In the genomic region with DNA sequence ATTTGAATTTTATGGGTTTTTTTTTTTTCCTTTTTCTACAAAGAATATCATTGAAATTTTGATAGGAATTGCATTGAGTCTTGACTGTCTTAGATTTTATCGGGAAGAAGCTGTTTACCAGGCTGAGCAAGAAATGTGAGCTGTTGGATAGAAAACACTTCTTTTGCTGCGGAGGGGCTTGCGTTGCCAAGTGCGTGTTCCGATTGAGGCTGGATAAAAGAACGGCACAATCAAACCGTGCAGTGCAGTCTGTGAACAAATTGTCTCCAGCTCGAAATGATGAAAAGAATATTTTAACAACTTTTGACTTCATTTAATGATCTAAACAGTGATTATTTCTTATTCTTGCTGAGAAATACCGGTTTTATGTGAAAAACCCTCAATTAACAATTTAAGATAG, we compare ENCODE assay signal across 20 cellular contexts.
DNase-seq lines count a peak whose midpoint lies in the region; ATAC-seq and TF ChIP-seq lines count a peak whose summit lies in the region.
"Had no signal": no experiment of that assay in that cellular context is flagged by ENCODE, and none has a peak within 500 bp of the region (broad histone marks: within the 10 kb centered on the region; RNA-seq: fewer than 3 reads in every experiment).

No MANE protein-coding gene starts in this region.

- in situ Hi-C loops in G401 (cut with HindIII; ENCODE audit: low sequenced_read_pairs): no loop called here

- H3K4me1 Mint-ChIP-seq in WTC11: peaks cover 30% of the 10 kb centered on the region
- H3K4me1 Mint-ChIP-seq: B cell had no signal

- H3K4me3 Mint-ChIP-seq in WTC11: no peak overlapping the region
- H3K4me3 Mint-ChIP-seq: B cell; CD4-positive, alpha-beta T cell; CD8-positive, alpha-beta T cell had no signal

- H3K9me3 ChIP-seq in left ventricle myocardium inferior (replicated peaks) (no peaks in the 10 kb centered on the region), thyroid gland (no peaks in the 10 kb centered on the region)
- H3K9me3 ChIP-seq: BLaER1 treated with 17β-estradiol and CSF1 and Interleukin-3, amounts not matched to agents 10 nM and 100 nM had no signal

- no peaks in the 10 kb centered on the region for H3K36me3 ChIP-seq in left ventricle myocardium inferior
- no peaks in the 10 kb centered on the region for H3K36me3 ChIP-seq in thyroid gland
- H3K36me3 ChIP-seq: BLaER1 treated with 17β-estradiol and CSF1 and Interleukin-3, amounts not matched to agents 10 nM and 100 nM had no signal

- H3K27ac ChIP-seq in left ventricle myocardium inferior (replicated peaks) (peak overlapping the region; percentile 46), thyroid gland (no peak overlapping the region)
- H3K27ac ChIP-seq: BLaER1 treated with 17β-estradiol and CSF1 and Interleukin-3, amounts not matched to agents 10 nM and 100 nM; C4-2B had no signal

- H3K36me3 Mint-ChIP-seq in WTC11: no peaks in the 10 kb centered on the region
- H3K36me3 Mint-ChIP-seq: CD8-positive, alpha-beta T cell had no signal

- no peaks in the 10 kb centered on the region for H3K27me3 Mint-ChIP-seq in WTC11 (ENCODE audit: low read depth)
- H3K27me3 Mint-ChIP-seq: B cell had no signal

- intact Hi-C loops in left ventricle myocardium inferior (cut with micrococcal nuclease): loop anchor here (10.0 kb wide), 1 partner anchor 63 kb away; no protein-coding TSS in a partner anchor
- intact Hi-C loops in Right ventricle myocardium inferior (cut with DNase I): no loop called here
- intact Hi-C loops in thyroid gland (cut with DNase I): no loop called here

- DNase-seq in left ventricle myocardium inferior: no peak
- DNase-seq in Right ventricle myocardium inferior (ENCODE audit: missing footprints): no peak
- DNase-seq in G401 (ENCODE audit: low spot score): peak; percentile 58
- DNase-seq in WTC11 (ENCODE audit: low spot score): no peak
- peak; percentile 51 for DNase-seq in cerebellar cortex (ENCODE audit: low spot score)
- no peak for DNase-seq in SIG-M5 (lab: John Stamatoyannopoulos, UW)
- no peak for DNase-seq in thyroid gland
- DNase-seq: 8988T; ACHN; Caco-2; Calu3; CD4-positive, alpha-beta T cell; CD8-positive, alpha-beta T cell; DMS79 treated with DMSO at 0.1 percent for 48 hours; GDM1 had no signal

- H3K4me1 ChIP-seq in left ventricle myocardium inferior: peaks cover 97% of the 10 kb centered on the region
- H3K4me1 ChIP-seq in thyroid gland: peaks cover 0 to 11% of the 10 kb centered on the region in 2 donors
- H3K4me1 ChIP-seq: BLaER1 treated with 17β-estradiol and CSF1 and Interleukin-3, amounts not matched to agents 10 nM and 100 nM; Caco-2 had no signal

- H3K27me3 ChIP-seq in left ventricle myocardium inferior (ENCODE audit: low read depth) (no peaks in the 10 kb centered on the region), thyroid gland (no peaks in the 10 kb centered on the region)
- H3K27me3 ChIP-seq: BLaER1 treated with 17β-estradiol and CSF1 and Interleukin-3, amounts not matched to agents 10 nM and 100 nM had no signal

- TF ChIP-seq CTCF in left ventricle myocardium inferior (IDR thresholded peaks at IDR 0.05; ENCODE audit: borderline replicate concordance) (no peak), WTC11 (IDR thresholded peaks at IDR 0.05) (no peak), thyroid gland (IDR thresholded peaks at IDR 0.05) (no peak)

- no peak for ATAC-seq in Right ventricle myocardium inferior
- ATAC-seq in WTC11: no peak
- no peak for ATAC-seq in GM21576 (IDR thresholded peaks at IDR 0.05; ENCODE audit: unreplicated experiment)
- ATAC-seq: CD8-positive, alpha-beta T cell; GM12878 had no signal

- peak overlapping the region; percentile 32 for H3K4me3 ChIP-seq in left ventricle myocardium inferior
- no peak overlapping the region for H3K4me3 ChIP-seq in thyroid gland (replicated peaks in 1 of 3)
- H3K4me3 ChIP-seq: BLaER1 treated with 17β-estradiol and CSF1 and Interleukin-3, amounts not matched to agents 10 nM and 100 nM; GM12878 had no signal

- CTCF ChIA-PET in WTC11 (lab: Charles Lee): no interaction called here

- peak overlapping the region; percentile 39; the same call in 1 of the 2 replicates for H3K27ac Mint-ChIP-seq in WTC11
- H3K27ac Mint-ChIP-seq: B cell; CD4-positive, alpha-beta T cell; CD8-positive, alpha-beta T cell had no signal

- H3K9me3 Mint-ChIP-seq in WTC11: no peaks in the 10 kb centered on the region
- H3K9me3 Mint-ChIP-seq: CD4-positive, alpha-beta T cell; CD8-positive, alpha-beta T cell had no signal

- TF ChIP-seq POLR2A in thyroid gland (IDR thresholded peaks at IDR 0.05): no peak

- POLR2A ChIA-PET in WTC11 (lab: Charles Lee): no interaction called here

- 92% methylated on average over 9 of the region's 9 CpGs for WGBS in thyroid gland, 2 donors

TF ChIP-seq in WTC11, 78 proteins besides CTCF, POLR2A, EP300 and RAD21 (continues in another document):
- TF ChIP-seq ZNF396 (CRISPR knock-in tag; IDR thresholded peaks at IDR 0.05; ENCODE audit: borderline replicate concordance): no peak
- TF ChIP-seq GTF2I (CRISPR knock-in tag; conservative IDR thresholded peaks at IDR 0.05): no peak
- TF ChIP-seq, protein P1, sequence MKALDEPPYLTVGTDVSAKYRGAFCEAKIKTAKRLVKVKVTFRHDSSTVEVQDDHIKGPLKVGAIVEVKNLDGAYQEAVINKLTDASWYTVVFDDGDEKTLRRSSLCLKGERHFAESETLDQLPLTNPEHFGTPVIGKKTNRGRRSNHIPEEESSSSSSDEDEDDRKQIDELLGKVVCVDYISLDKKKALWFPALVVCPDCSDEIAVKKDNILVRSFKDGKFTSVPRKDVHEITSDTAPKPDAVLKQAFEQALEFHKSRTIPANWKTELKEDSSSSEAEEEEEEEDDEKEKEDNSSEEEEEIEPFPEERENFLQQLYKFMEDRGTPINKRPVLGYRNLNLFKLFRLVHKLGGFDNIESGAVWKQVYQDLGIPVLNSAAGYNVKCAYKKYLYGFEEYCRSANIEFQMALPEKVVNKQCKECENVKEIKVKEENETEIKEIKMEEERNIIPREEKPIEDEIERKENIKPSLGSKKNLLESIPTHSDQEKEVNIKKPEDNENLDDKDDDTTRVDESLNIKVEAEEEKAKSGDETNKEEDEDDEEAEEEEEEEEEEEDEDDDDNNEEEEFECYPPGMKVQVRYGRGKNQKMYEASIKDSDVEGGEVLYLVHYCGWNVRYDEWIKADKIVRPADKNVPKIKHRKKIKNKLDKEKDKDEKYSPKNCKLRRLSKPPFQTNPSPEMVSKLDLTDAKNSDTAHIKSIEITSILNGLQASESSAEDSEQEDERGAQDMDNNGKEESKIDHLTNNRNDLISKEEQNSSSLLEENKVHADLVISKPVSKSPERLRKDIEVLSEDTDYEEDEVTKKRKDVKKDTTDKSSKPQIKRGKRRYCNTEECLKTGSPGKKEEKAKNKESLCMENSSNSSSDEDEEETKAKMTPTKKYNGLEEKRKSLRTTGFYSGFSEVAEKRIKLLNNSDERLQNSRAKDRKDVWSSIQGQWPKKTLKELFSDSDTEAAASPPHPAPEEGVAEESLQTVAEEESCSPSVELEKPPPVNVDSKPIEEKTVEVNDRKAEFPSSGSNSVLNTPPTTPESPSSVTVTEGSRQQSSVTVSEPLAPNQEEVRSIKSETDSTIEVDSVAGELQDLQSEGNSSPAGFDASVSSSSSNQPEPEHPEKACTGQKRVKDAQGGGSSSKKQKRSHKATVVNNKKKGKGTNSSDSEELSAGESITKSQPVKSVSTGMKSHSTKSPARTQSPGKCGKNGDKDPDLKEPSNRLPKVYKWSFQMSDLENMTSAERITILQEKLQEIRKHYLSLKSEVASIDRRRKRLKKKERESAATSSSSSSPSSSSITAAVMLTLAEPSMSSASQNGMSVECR (CRISPR knock-in tag; IDR thresholded peaks at IDR 0.05; ENCODE audit: borderline replicate concordance): no peak
- no peak for TF ChIP-seq EMX1 (CRISPR knock-in tag; IDR thresholded peaks at IDR 0.05)
- TF ChIP-seq, protein P2, sequence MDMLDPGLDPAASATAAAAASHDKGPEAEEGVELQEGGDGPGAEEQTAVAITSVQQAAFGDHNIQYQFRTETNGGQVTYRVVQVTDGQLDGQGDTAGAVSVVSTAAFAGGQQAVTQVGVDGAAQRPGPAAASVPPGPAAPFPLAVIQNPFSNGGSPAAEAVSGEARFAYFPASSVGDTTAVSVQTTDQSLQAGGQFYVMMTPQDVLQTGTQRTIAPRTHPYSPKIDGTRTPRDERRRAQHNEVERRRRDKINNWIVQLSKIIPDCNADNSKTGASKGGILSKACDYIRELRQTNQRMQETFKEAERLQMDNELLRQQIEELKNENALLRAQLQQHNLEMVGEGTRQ (CRISPR knock-in tag; IDR thresholded peaks at IDR 0.05): no peak
- TF ChIP-seq NR2C2 (CRISPR knock-in tag; IDR thresholded peaks at IDR 0.05): no peak
- TF ChIP-seq, protein P3, sequence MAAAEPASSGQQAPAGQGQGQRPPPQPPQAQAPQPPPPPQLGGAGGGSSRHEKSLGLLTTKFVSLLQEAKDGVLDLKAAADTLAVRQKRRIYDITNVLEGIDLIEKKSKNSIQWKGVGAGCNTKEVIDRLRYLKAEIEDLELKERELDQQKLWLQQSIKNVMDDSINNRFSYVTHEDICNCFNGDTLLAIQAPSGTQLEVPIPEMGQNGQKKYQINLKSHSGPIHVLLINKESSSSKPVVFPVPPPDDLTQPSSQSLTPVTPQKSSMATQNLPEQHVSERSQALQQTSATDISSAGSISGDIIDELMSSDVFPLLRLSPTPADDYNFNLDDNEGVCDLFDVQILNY (CRISPR knock-in tag; IDR thresholded peaks at IDR 0.05): no peak

Comparison
In these comparisons a context has a peak if more than half of its experiments do, and no peak if none do; other contexts are left out.
1. DNase-seq: peak in G401 (single experiment) and cerebellar cortex (single experiment); none in left ventricle myocardium inferior (single experiment), Right ventricle myocardium inferior (single experiment), WTC11 (single experiment), SIG-M5 (single experiment) and thyroid gland (0 of 2).